ENCODE assay signal across 8 cellular contexts in the genomic region with DNA sequence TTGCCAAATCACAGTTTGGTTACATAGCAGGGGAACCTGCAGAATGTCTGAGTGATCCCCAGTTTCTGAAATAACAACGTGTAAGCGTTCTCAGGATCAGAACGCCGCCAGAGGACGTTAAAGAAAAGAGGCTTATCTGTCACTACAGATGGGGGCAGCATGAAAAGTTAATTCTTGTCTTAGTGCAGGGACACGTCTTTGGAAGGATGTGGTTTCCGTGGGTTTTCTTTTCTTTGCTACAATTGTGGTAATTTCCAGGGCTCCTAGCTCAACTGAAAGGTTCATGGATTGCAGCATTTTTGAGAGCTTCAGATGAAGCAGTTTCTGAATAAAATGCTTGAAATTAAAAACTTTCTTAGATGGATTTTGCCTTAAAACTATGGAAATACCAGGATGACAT.
DNase-seq lines count a peak whose midpoint lies in the region; ATAC-seq and TF ChIP-seq lines count a peak whose summit lies in the region.

No MANE protein-coding gene starts in this region.

- peak; percentile 59 for DNase-seq in CD1c-positive myeloid dendritic cell (ENCODE audit: extremely low spot score)
- DNase-seq in T-helper 22 cell (ENCODE audit: low read depth): peak; percentile 38
- peak; percentile 5 for DNase-seq in effector CD8-positive, alpha-beta T cell (lab: John Stamatoyannopoulos, UW)
- DNase-seq in globus pallidus (ENCODE audit: low spot score): no peak
- no peak for DNase-seq in NCI-H1694 treated with DMSO at 0.1 percent for 48 hours (lab: John Stamatoyannopoulos, UW)
- DNase-seq in glutamatergic neuron: no peak

- no peaks in the 10 kb centered on the region for H3K36me3 Mint-ChIP-seq in glutamatergic neuron (ENCODE audit: unreplicated experiment)

- no peak overlapping the region for H3K27ac Mint-ChIP-seq in glutamatergic neuron (ENCODE audit: unreplicated experiment)

- ATAC-seq in HG02943 (IDR thresholded peaks at IDR 0.05; ENCODE audit: low read depth, unreplicated experiment) (peak; percentile 50), GM18498 (IDR thresholded peaks at IDR 0.05; ENCODE audit: unreplicated experiment) (no peak)

- no peaks in the 10 kb centered on the region for H3K4me1 Mint-ChIP-seq in glutamatergic neuron (ENCODE audit: low read depth, unreplicated experiment)

- H3K27me3 Mint-ChIP-seq in glutamatergic neuron (ENCODE audit: unreplicated experiment): no peaks in the 10 kb centered on the region

- no peak for TF ChIP-seq CTCF in glutamatergic neuron (IDR thresholded peaks at IDR 0.05; ENCODE audit: partially characterized antibody, unreplicated experiment)

- H3K9me3 Mint-ChIP-seq in glutamatergic neuron (ENCODE audit: unreplicated experiment): no peaks in the 10 kb centered on the region

- H3K4me3 Mint-ChIP-seq in glutamatergic neuron (ENCODE audit: unreplicated experiment): no peak overlapping the region

Comparison
In these comparisons a context has a peak if more than half of its experiments do, and no peak if none do; other contexts are left out.
1. DNase-seq: peak in CD1c-positive myeloid dendritic cell (single experiment), T-helper 22 cell (single experiment) and effector CD8-positive, alpha-beta T cell (single experiment); none in globus pallidus (single experiment), NCI-H1694 treated with DMSO at 0.1 percent for 48 hours (single experiment) and glutamatergic neuron (single experiment).